13 cellular contexts compared by ENCODE assay signal in genomic region chr20:24473435-24473834, GRCh38. TPM values are rescaled to one million over a fixed set of nuclear protein-coding genes. Genes with fewer than 3 reads are reported as not detected.
DNase-seq lines count a peak whose midpoint lies in the region; TF ChIP-seq lines count a peak whose summit lies in the region.
"Had no signal": no experiment of that assay in that cellular context is flagged by ENCODE, and none has a peak within 500 bp of the region (broad histone marks: within the 10 kb centered on the region; RNA-seq: fewer than 3 reads in every experiment).

No MANE protein-coding gene starts in this region.

- peaks cover 72% of the 10 kb centered on the region for H3K79me2 ChIP-seq in KMS-11 (ENCODE audit: insufficient read depth, low read depth)

- H2AFZ ChIP-seq in KMS-11 (ENCODE audit: low read depth) = no peak overlapping the region

- no peaks in the 10 kb centered on the region for H4K20me1 ChIP-seq in KMS-11 (ENCODE audit: insufficient read depth)

- peaks cover 43% of the 10 kb centered on the region for H3K4me1 ChIP-seq in KMS-11 (ENCODE audit: low read depth, poor library complexity, severe bottlenecking)
- H3K4me1 ChIP-seq: Caco-2, HAP-1 had no signal

- H3K9ac ChIP-seq in KMS-11 = no peak overlapping the region
- H3K9ac ChIP-seq: BLaER1 had no signal

- no peaks in the 10 kb centered on the region for H3K27me3 ChIP-seq in KMS-11 (ENCODE audit: insufficient read depth, low read depth)

- no peak overlapping the region for H3K4me3 ChIP-seq in KMS-11 (IDR thresholded peaks at IDR 0.05; ENCODE audit: insufficient read depth, low read depth, low read length)
- H3K4me3 ChIP-seq: BLaER1, GM12878, HAP-1 had no signal

- no peak for TF ChIP-seq CTCF in KMS-11 (conservative IDR thresholded peaks at IDR 0.05; ENCODE audit: low read depth, low read length)

- H3K36me3 ChIP-seq in KMS-11 (ENCODE audit: insufficient read depth) = no peaks in the 10 kb centered on the region
- H3K36me3 ChIP-seq: BLaER1, HAP-1 had no signal

- no peak overlapping the region for H3K27ac ChIP-seq in KMS-11
- H3K27ac ChIP-seq: BLaER1 had no signal

- H3K4me2 ChIP-seq in KMS-11 = peak overlapping the region; percentile 86; the same call in 1 of the 2 replicates
- H3K4me2 ChIP-seq: BLaER1 had no signal

- DNase-seq in RPMI7951 (ENCODE audit: low read depth) (peak; percentile 62), left kidney (ENCODE audit: low read depth, low spot score) (peak; percentile 91), AML-193 (lab: John Stamatoyannopoulos, UW) (no peak), superior temporal gyrus (ENCODE audit: extremely low spot score) (no peak), GM03348 (ENCODE audit: low spot score) (no peak)
- DNase-seq: Caco-2; CD8-positive, alpha-beta memory T cell; GOT3 had no signal

RNA-seq across cellular contexts. Expression of gene SYNDIG1, which starts 4.0 kb away (rescaled TPM):
- total RNA-seq in RPMI7951 (2014; rRNA removed; shearing (Covaris generic)) = 10.2 and 12.6 TPM in 2 replicates
- total RNA-seq: Caco-2; CD8-positive, alpha-beta memory T cell; GM12878; HepG2 had no signal

Comparison
In these comparisons a context has a peak if more than half of its experiments do, and no peak if none do; other contexts are left out.
1. DNase-seq: peak in RPMI7951 (single experiment) and left kidney (single experiment); none in AML-193 (0 of 2), superior temporal gyrus (single experiment) and GM03348 (single experiment).